Comparison of ENCODE assay signal across 11 cellular contexts in the genomic region with DNA sequence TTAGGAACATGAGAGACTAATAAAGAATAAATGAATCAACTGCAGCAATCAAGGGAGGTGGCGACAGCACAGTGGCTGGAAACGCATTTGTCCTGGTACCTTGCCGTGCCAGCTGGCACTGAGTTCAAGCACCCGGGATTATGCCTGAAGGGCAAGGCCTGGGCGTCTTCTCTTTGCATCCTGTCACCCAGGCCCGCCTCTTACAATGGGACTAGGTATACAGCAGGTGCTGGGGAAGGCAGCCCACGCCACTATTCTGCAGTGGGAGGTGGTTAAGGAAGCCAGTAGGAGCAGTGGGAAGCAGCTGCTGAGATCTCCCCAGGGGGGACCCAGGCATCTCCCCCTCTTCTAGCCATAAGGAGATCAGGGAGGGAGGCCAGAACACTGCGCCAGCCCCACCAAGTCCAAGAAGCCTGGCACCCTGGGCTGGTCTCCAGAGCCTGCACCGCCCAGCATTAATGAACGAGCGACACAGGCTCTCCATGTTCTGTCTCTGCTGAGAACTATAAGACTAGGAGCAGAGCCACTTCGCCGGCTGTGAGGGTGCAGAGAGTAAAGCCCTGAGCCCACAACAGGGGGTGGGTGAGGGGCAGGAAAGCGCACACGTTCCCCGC. TPM values are rescaled to one million over a fixed set of nuclear protein-coding genes. Genes with fewer than 3 reads are reported as not detected.
"Had no signal": no experiment of that assay in that cellular context is flagged by ENCODE, and none has a peak within 500 bp of the region (broad histone marks: within the 10 kb centered on the region; RNA-seq: fewer than 3 reads in every experiment).

No MANE protein-coding gene starts in this region.

- H3K4me3 ChIP-seq: lung had no signal

- ATAC-seq: effector memory CD8-positive, alpha-beta T cell had no signal

- DNase-seq: activated B cell treated with CpG ODN at 0.5 μM for 24 hours; activated CD4-positive, alpha-beta T cell treated with anti-CD3 and anti-CD28 coated beads, Interleukin-2, amount 10 ng/mL, durations not matched to agents 7 days and 5 days; activated CD8-positive, alpha-beta memory T cell treated with anti-CD3 and anti-CD28 coated beads for 24 hours; activated naive CD4-positive, alpha-beta T cell treated with anti-CD3 and anti-CD28 coated beads, Interleukin-2, amount 10 ng/mL, durations not matched to agents 7 days and 5 days; effector memory CD8-positive, alpha-beta T cell; naive B cell; stimulated activated CD4-positive, alpha-beta T cell treated with anti-CD3 and anti-CD28 coated beads, Interleukin-2, amount 100 ng/mL, for 48 hours; T-helper 1 cell had no signal

RNA-seq across cellular contexts. Expression of gene BAIAP2L2, which starts 15.4 kb away (rescaled TPM):
- total RNA-seq: urinary bladder had no signal

RNA-seq across cellular contexts. Expression of gene SLC16A8, which starts 41.9 kb away (rescaled TPM):
- total RNA-seq: activated B cell treated with CpG ODN at 0.5 μM for 24 hours; activated CD4-positive, alpha-beta T cell treated with anti-CD3 and anti-CD28 coated beads, Interleukin-2, amount 10 ng/mL, durations not matched to agents 7 days and 5 days; activated T-helper 2 cell treated with anti-CD3 and anti-CD28 coated beads, Interferon-gamma antibody, Interleukin-2, Interleukin-4, amounts not matched to agents 10 μg/mL and 5 μg/mL and 100 μg/mL, durations not matched to agents 14 hours and 24 hours and 36 hours had no signal
